In the genomic region with DNA sequence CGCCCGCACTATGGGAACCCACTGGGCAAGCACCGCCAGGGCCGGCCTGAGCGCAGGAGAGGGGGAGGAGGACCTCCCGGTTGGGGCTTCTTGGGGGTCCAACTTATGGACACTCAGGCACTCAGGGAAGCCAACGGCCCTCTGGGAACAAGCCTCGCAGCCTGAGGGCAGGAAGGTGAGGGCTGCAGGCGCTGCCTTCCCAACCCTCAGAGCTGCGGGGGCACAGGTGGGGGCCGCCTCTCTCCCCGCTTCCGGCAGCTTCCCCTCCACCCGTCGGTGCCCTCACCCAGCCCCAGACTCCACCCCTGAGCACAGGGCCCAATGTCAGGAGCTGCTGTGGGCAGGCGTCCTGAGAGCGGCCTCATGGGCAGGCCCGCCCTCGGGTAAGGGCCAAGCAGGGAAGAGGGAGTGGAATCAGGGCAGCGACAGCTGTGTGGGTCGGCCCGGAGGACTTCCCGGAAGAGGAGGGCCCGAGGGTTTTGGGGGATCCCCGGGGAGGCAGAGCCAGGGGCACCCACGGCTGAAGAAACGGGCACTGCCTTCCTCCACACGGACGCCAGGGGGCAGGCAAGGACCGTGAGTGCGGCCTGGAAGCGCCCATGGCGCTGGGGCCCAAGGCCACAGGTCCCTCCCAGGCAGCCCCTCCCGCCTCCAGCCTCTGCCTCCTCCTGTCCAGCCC, we compare ENCODE assay signal across 1 cellular context.
TF ChIP-seq lines count a peak whose summit lies in the region.

No MANE protein-coding gene starts in this region.

TF ChIP-seq in GM12878, 131 proteins besides CTCF, POLR2A, EP300 and RAD21 (continues in another document):
- TF ChIP-seq, protein P1, sequence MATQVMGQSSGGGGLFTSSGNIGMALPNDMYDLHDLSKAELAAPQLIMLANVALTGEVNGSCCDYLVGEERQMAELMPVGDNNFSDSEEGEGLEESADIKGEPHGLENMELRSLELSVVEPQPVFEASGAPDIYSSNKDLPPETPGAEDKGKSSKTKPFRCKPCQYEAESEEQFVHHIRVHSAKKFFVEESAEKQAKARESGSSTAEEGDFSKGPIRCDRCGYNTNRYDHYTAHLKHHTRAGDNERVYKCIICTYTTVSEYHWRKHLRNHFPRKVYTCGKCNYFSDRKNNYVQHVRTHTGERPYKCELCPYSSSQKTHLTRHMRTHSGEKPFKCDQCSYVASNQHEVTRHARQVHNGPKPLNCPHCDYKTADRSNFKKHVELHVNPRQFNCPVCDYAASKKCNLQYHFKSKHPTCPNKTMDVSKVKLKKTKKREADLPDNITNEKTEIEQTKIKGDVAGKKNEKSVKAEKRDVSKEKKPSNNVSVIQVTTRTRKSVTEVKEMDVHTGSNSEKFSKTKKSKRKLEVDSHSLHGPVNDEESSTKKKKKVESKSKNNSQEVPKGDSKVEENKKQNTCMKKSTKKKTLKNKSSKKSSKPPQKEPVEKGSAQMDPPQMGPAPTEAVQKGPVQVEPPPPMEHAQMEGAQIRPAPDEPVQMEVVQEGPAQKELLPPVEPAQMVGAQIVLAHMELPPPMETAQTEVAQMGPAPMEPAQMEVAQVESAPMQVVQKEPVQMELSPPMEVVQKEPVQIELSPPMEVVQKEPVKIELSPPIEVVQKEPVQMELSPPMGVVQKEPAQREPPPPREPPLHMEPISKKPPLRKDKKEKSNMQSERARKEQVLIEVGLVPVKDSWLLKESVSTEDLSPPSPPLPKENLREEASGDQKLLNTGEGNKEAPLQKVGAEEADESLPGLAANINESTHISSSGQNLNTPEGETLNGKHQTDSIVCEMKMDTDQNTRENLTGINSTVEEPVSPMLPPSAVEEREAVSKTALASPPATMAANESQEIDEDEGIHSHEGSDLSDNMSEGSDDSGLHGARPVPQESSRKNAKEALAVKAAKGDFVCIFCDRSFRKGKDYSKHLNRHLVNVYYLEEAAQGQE (IDR thresholded peaks at IDR 0.05; ENCODE audit: low read depth, low read length), result no peak
- TF ChIP-seq ETV6 (conservative IDR thresholded peaks at IDR 0.05 in 1 of 2, IDR thresholded peaks at IDR 0.05 in 1 of 2; ENCODE audit: borderline replicate concordance in 1 of 2, low read depth in 1 of 2) (peak in 1 of 2 experiments; percentile 90; a peak in 2 of 4 replicates), NR2C1 (IDR thresholded peaks at IDR 0.05) (no peak), PAX5 (IDR thresholded peaks at IDR 0.05; ENCODE audit: borderline replicate concordance, low read depth, low read length) (peak; percentile 68; the same call in 1 of the 2 replicates), TAF1 (IDR thresholded peaks at IDR 0.05; ENCODE audit: borderline replicate concordance, low read depth, low read length) (peak; percentile 35; the same call in 1 of the 2 replicates), NR2F1 (conservative IDR thresholded peaks at IDR 0.05) (peak; percentile 63), HDAC6 (IDR thresholded peaks at IDR 0.05; ENCODE audit: unreplicated experiment) (no peak), FOXM1 (IDR thresholded peaks at IDR 0.05; ENCODE audit: low read depth, low read length) (no peak), BACH1 (IDR thresholded peaks at IDR 0.05; ENCODE audit: borderline replicate concordance) (peak; percentile 61; the same call in 1 of the 2 replicates), MXI1 (IDR thresholded peaks at IDR 0.05; ENCODE audit: low read depth, low read length) (peak; percentile 12; the same call in 1 of the 2 replicates), TCF12 (IDR thresholded peaks at IDR 0.05; ENCODE audit: low read depth, low read length) (peak; percentile 80), BCLAF1 (IDR thresholded peaks at IDR 0.05) (no peak), KDM1A (IDR thresholded peaks at IDR 0.05; ENCODE audit: borderline replicate concordance) (no peak), RFX5 (IDR thresholded peaks at IDR 0.05; ENCODE audit: low read depth, low read length) (no peak), RAD51 (IDR thresholded peaks at IDR 0.05) (no peak), ASH2L (IDR thresholded peaks at IDR 0.05; ENCODE audit: borderline replicate concordance, low read depth) (no peak), STAT1 (conservative IDR thresholded peaks at IDR 0.05) (peak; percentile 75; the same call in 1 of the 2 replicates), ESRRA (IDR thresholded peaks at IDR 0.05; ENCODE audit: low read length) (no peak), SIX5 (IDR thresholded peaks at IDR 0.05; ENCODE audit: low read depth, low read length, severe bottlenecking) (no peak), ZNF207 (IDR thresholded peaks at IDR 0.05; ENCODE audit: borderline replicate concordance) (no peak), DPF2 (IDR thresholded peaks at IDR 0.05) (0 out of 2 replicates have a peak, but pooled peaks have one; percentile 39), SREBF2 (IDR thresholded peaks at IDR 0.05; ENCODE audit: low read length) (no peak), HDAC2 (IDR thresholded peaks at IDR 0.05) (no peak), TARDBP (IDR thresholded peaks at IDR 0.05; ENCODE audit: borderline replicate concordance) (no peak), ZBED1 (IDR thresholded peaks at IDR 0.05; ENCODE audit: borderline replicate concordance) (no peak), CBX5 (IDR thresholded peaks at IDR 0.05; ENCODE audit: low read depth) (no peak), SUZ12 (IDR thresholded peaks at IDR 0.05; ENCODE audit: unreplicated experiment) (no peak), RBBP5 (conservative IDR thresholded peaks at IDR 0.05) (no peak), ZNF24 (IDR thresholded peaks at IDR 0.05) (0 out of 2 replicates have a peak, but pooled peaks have one; percentile 20), KLF5 (IDR thresholded peaks at IDR 0.05; ENCODE audit: partially characterized antibody) (no peak), SMAD5 (IDR thresholded peaks at IDR 0.05; ENCODE audit: low read depth) (no peak), SMC3 (IDR thresholded peaks at IDR 0.05; ENCODE audit: borderline replicate concordance, low read length) (peak; percentile 94), CBX3 (IDR thresholded peaks at IDR 0.05; ENCODE audit: borderline replicate concordance, low read depth) (no peak), EGR1 (IDR thresholded peaks at IDR 0.05; ENCODE audit: borderline replicate concordance in 1 of 2, low read depth in 2 of 2, low read length in 2 of 2) (peak in 1 of 2 experiments; percentile 37; a peak in 2 of 3 replicates), JUND (IDR thresholded peaks at IDR 0.05; ENCODE audit: low read depth, low read length) (no peak), IKZF2 (IDR thresholded peaks at IDR 0.05) (peak; percentile 69 to 76), ZNF217 (IDR thresholded peaks at IDR 0.05) (0 out of 2 replicates have a peak, but pooled peaks have one; percentile 20)
- TF ChIP-seq, protein P2, sequence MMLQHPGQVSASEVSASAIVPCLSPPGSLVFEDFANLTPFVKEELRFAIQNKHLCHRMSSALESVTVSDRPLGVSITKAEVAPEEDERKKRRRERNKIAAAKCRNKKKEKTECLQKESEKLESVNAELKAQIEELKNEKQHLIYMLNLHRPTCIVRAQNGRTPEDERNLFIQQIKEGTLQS (IDR thresholded peaks at IDR 0.05; ENCODE audit: borderline replicate concordance, extremely low read depth, low read depth, low read length), result no peak
- TF ChIP-seq, protein P3, sequence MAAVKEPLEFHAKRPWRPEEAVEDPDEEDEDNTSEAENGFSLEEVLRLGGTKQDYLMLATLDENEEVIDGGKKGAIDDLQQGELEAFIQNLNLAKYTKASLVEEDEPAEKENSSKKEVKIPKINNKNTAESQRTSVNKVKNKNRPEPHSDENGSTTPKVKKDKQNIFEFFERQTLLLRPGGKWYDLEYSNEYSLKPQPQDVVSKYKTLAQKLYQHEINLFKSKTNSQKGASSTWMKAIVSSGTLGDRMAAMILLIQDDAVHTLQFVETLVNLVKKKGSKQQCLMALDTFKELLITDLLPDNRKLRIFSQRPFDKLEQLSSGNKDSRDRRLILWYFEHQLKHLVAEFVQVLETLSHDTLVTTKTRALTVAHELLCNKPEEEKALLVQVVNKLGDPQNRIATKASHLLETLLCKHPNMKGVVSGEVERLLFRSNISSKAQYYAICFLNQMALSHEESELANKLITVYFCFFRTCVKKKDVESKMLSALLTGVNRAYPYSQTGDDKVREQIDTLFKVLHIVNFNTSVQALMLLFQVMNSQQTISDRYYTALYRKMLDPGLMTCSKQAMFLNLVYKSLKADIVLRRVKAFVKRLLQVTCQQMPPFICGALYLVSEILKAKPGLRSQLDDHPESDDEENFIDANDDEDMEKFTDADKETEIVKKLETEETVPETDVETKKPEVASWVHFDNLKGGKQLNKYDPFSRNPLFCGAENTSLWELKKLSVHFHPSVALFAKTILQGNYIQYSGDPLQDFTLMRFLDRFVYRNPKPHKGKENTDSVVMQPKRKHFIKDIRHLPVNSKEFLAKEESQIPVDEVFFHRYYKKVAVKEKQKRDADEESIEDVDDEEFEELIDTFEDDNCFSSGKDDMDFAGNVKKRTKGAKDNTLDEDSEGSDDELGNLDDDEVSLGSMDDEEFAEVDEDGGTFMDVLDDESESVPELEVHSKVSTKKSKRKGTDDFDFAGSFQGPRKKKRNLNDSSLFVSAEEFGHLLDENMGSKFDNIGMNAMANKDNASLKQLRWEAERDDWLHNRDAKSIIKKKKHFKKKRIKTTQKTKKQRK (IDR thresholded peaks at IDR 0.05; ENCODE audit: low read depth, low read length), result no peak
- TF ChIP-seq, protein P4, sequence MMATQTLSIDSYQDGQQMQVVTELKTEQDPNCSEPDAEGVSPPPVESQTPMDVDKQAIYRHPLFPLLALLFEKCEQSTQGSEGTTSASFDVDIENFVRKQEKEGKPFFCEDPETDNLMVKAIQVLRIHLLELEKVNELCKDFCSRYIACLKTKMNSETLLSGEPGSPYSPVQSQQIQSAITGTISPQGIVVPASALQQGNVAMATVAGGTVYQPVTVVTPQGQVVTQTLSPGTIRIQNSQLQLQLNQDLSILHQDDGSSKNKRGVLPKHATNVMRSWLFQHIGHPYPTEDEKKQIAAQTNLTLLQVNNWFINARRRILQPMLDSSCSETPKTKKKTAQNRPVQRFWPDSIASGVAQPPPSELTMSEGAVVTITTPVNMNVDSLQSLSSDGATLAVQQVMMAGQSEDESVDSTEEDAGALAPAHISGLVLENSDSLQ (IDR thresholded peaks at IDR 0.05), result peak; percentile 66; the same call in 1 of the 2 replicates
- TF ChIP-seq, protein P5, sequence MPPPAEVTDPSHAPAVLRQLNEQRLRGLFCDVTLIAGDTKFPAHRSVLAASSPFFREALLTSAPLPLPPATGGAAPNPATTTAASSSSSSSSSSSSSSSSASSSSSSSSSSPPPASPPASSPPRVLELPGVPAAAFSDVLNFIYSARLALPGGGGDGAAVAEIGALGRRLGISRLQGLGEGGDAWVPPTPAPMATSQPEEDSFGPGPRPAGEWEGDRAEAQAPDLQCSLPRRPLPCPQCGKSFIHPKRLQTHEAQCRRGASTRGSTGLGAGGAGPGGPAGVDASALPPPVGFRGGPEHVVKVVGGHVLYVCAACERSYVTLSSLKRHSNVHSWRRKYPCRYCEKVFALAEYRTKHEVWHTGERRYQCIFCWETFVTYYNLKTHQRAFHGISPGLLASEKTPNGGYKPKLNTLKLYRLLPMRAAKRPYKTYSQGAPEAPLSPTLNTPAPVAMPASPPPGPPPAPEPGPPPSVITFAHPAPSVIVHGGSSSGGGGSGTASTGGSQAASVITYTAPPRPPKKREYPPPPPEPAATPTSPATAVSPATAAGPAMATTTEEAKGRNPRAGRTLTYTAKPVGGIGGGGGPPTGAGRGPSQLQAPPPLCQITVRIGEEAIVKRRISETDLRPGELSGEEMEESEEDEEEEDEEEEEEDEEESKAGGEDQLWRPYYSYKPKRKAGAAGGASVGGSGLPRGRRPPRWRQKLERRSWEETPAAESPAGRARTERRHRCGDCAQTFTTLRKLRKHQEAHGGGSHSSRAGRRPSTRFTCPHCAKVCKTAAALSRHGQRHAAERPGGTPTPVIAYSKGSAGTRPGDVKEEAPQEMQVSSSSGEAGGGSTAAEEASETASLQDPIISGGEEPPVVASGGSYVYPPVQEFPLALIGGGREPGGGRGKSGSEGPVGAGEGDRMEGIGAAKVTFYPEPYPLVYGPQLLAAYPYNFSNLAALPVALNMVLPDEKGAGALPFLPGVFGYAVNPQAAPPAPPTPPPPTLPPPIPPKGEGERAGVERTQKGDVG (CRISPR knock-in tag; IDR thresholded peaks at IDR 0.05), result no peak
- TF ChIP-seq, protein P6, sequence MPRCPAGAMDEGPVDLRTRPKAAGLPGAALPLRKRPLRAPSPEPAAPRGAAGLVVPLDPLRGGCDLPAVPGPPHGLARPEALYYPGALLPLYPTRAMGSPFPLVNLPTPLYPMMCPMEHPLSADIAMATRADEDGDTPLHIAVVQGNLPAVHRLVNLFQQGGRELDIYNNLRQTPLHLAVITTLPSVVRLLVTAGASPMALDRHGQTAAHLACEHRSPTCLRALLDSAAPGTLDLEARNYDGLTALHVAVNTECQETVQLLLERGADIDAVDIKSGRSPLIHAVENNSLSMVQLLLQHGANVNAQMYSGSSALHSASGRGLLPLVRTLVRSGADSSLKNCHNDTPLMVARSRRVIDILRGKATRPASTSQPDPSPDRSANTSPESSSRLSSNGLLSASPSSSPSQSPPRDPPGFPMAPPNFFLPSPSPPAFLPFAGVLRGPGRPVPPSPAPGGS (IDR thresholded peaks at IDR 0.05; ENCODE audit: borderline replicate concordance, insufficient read depth, low read depth, low read length, poor library complexity, severe bottlenecking), result no peak
- TF ChIP-seq, protein P7, sequence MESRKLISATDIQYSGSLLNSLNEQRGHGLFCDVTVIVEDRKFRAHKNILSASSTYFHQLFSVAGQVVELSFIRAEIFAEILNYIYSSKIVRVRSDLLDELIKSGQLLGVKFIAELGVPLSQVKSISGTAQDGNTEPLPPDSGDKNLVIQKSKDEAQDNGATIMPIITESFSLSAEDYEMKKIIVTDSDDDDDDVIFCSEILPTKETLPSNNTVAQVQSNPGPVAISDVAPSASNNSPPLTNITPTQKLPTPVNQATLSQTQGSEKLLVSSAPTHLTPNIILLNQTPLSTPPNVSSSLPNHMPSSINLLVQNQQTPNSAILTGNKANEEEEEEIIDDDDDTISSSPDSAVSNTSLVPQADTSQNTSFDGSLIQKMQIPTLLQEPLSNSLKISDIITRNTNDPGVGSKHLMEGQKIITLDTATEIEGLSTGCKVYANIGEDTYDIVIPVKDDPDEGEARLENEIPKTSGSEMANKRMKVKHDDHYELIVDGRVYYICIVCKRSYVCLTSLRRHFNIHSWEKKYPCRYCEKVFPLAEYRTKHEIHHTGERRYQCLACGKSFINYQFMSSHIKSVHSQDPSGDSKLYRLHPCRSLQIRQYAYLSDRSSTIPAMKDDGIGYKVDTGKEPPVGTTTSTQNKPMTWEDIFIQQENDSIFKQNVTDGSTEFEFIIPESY (IDR thresholded peaks at IDR 0.05), result no peak; the same call in 1 of the 2 replicates
